8 cellular contexts compared by ENCODE assay signal in genomic region chr12:93098077-93098476, GRCh38.
DNase-seq lines count a peak whose midpoint lies in the region; ATAC-seq, FAIRE-seq and TF ChIP-seq lines count a peak whose summit lies in the region.

No MANE protein-coding gene starts in this region.

- no peaks in the 10 kb centered on the region for H3K9me3 ChIP-seq in DOHH2 (ENCODE audit: control insufficient read depth, insufficient read depth, low read length)

- no peaks in the 10 kb centered on the region for H3K9me2 ChIP-seq in DOHH2 (replicated peaks; ENCODE audit: control insufficient read depth, low read length)

- peak overlapping the region; percentile 4; the same call in 1 of the 2 replicates for H3K4me3 ChIP-seq in DOHH2 (ENCODE audit: low read length)

- peak; percentile 41 for TF ChIP-seq CTCF in DOHH2 (IDR thresholded peaks at IDR 0.05; ENCODE audit: low read depth, low read length, poor library complexity, severe bottlenecking)

- intact Hi-C loops in left cardiac atrium (cut with DNase I): no loop called here

- no peaks in the 10 kb centered on the region for H3K79me2 ChIP-seq in DOHH2 (ENCODE audit: control insufficient read depth, low read length)

- DNase-seq in SK-MEL-5 (ENCODE audit: low read depth, low spot score) (peak; percentile 76), left cardiac atrium (peak; percentile 56), H54 (ENCODE audit: insufficient read length, low spot score) (no peak), T1000 (lab: John Stamatoyannopoulos, UW) (no peak)
- peak in 3 of 4 experiments; percentile 27 to 36 (median 31) for DNase-seq in activated naive CD4-positive, alpha-beta T cell (lab: John Stamatoyannopoulos, UW)
- DNase-seq in stimulated activated CD4-positive, alpha-beta T cell treated with anti-CD3 and anti-CD28 coated beads, Interleukin-12 subunit alpha, Interleukin-12 subunit beta, amount 100 ng/mL, for 4 hours: peak; percentile 53

- H3F3A ChIP-seq in DOHH2 (ENCODE audit: control insufficient read depth, insufficient read depth): no peaks in the 10 kb centered on the region

- H3K4me2 ChIP-seq in DOHH2 (ENCODE audit: low read length): peak overlapping the region; percentile 10; the same call in 1 of the 2 replicates

- H3K36me3 ChIP-seq in DOHH2 (ENCODE audit: control insufficient read depth, low read length): no peaks in the 10 kb centered on the region

- H3K4me1 ChIP-seq in DOHH2 (ENCODE audit: control insufficient read depth, low read length): peaks cover 30% of the 10 kb centered on the region

- no peaks in the 10 kb centered on the region for H3K27me3 ChIP-seq in DOHH2 (ENCODE audit: control insufficient read depth, low read length)

- ATAC-seq in HG02642 (IDR thresholded peaks at IDR 0.05; ENCODE audit: poor library complexity, unreplicated experiment) (peak; percentile 35), left cardiac atrium (peak in 1 of 2 donors; percentile 60)

- H4K20me1 ChIP-seq in DOHH2 (ENCODE audit: control insufficient read depth, insufficient read depth, low read depth, low read length): no peaks in the 10 kb centered on the region

- no peak overlapping the region for H3K27ac ChIP-seq in DOHH2 (ENCODE audit: low read depth, low read length)

- no peak for TF ChIP-seq POLR2A in H54 (IDR thresholded peaks at IDR 0.05; ENCODE audit: low read depth, low read length)

- no peak for FAIRE-seq in H54 (lab: Jason Lieb, UNC)

- in situ Hi-C loops in SK-MEL-5 (cut with HindIII; ENCODE audit: low pct_unique_long_range_greater_than_20kb, low sequenced_read_pairs): no loop called here

Comparison
In these comparisons a context has a peak if more than half of its experiments do, and no peak if none do; other contexts are left out.
1. DNase-seq: peak in SK-MEL-5 (single experiment), activated naive CD4-positive, alpha-beta T cell (3 of 4), left cardiac atrium (single experiment) and stimulated activated CD4-positive, alpha-beta T cell treated with anti-CD3 and anti-CD28 coated beads, Interleukin-12 subunit alpha, Interleukin-12 subunit beta, amount 100 ng/mL, for 4 hours (single experiment); none in H54 (single experiment) and T1000 (single experiment).